ENCODE assay signal across 20 cellular contexts in genomic region chr18:63850636-63851035, GRCh38. TPM values are rescaled to one million over a fixed set of nuclear protein-coding genes. Genes with fewer than 3 reads are reported as not detected.
"Had no signal": no experiment of that assay in that cellular context is flagged by ENCODE, and none has a peak within 500 bp of the region (broad histone marks: within the 10 kb centered on the region; RNA-seq: fewer than 3 reads in every experiment).

No MANE protein-coding gene starts in this region.

- ATAC-seq: activated T-cell treated with anti-CD3 and anti-CD28 coated beads, Interleukin-2, amount 50 U/mL, for 4 hours; body of pancreas; Right ventricle myocardium inferior had no signal

- H3K9me3 ChIP-seq: body of pancreas, SK-N-SH had no signal

- H3K27ac ChIP-seq: body of pancreas, VCaP had no signal

- DNase-seq: activated CD4-positive, alpha-beta T cell treated with anti-CD3 and anti-CD28 coated beads, Interleukin-2, amount 10 ng/mL, durations not matched to agents 7 days and 5 days; activated CD4-positive, CD25-positive, alpha-beta regulatory T cell; activated CD8-positive, alpha-beta memory T cell treated with anti-CD3 and anti-CD28 coated beads for 24 hours; activated gamma-delta T cell; activated naive CD4-positive, alpha-beta T cell treated with anti-CD3 and anti-CD28 coated beads, Interleukin-2, amount 50 U/mL, for 16 hours; activated T-cell treated with anti-CD3 and anti-CD28 coated beads, Interleukin-2, amount 50 U/mL, for 4 hours; aorta; body of pancreas; cerebellar nuclear complex; KG1; NCI-H446; T-helper 1 cell had no signal

- H3K4me3 ChIP-seq: body of pancreas had no signal

- H3K36me3 Mint-ChIP-seq: activated CD4-positive, alpha-beta memory T cell treated with anti-CD3 and anti-CD28 coated beads for 36 hours had no signal

- H3K27ac Mint-ChIP-seq: activated CD4-positive, alpha-beta memory T cell treated with anti-CD3 and anti-CD28 coated beads for 36 hours; activated CD4-positive, alpha-beta T cell treated with anti-CD3 and anti-CD28 coated beads, Interleukin-2, amount 10 ng/mL, durations not matched to agents 7 days and 5 days had no signal

- H3K9me3 Mint-ChIP-seq: activated CD4-positive, alpha-beta memory T cell treated with anti-CD3 and anti-CD28 coated beads for 36 hours; activated CD4-positive, alpha-beta T cell treated with anti-CD3 and anti-CD28 coated beads, Interleukin-2, amount 10 ng/mL, durations not matched to agents 7 days and 5 days; activated T-cell treated with anti-CD3 and anti-CD28 coated beads, Interleukin-2, amount 50 U/mL, for 4 hours had no signal

- H3K4me1 Mint-ChIP-seq: activated CD4-positive, alpha-beta T cell treated with anti-CD3 and anti-CD28 coated beads, Interleukin-2, amount 10 ng/mL, durations not matched to agents 7 days and 5 days had no signal

- H3K4me1 ChIP-seq: body of pancreas had no signal

- H3K4me3 Mint-ChIP-seq: activated CD4-positive, alpha-beta memory T cell treated with anti-CD3 and anti-CD28 coated beads for 36 hours; activated CD4-positive, alpha-beta T cell treated with anti-CD3 and anti-CD28 coated beads, Interleukin-2, amount 10 ng/mL, durations not matched to agents 7 days and 5 days; activated T-cell treated with anti-CD3 and anti-CD28 coated beads, Interleukin-2, amount 50 U/mL, for 4 hours had no signal

- H3K27me3 ChIP-seq: body of pancreas had no signal

RNA-seq across cellular contexts. Expression of gene SERPINB2, which starts 36.9 kb away (rescaled TPM):
- total RNA-seq: activated CD4-positive, alpha-beta memory T cell treated with anti-CD3 and anti-CD28 coated beads for 36 hours; activated CD4-positive, alpha-beta T cell treated with anti-CD3 and anti-CD28 coated beads, Interleukin-2, amount 10 ng/mL, durations not matched to agents 7 days and 5 days; cardiac septum; OCI-LY7; Right ventricle myocardium inferior; T-helper 2 cell treated with Interferon-gamma antibody and Interleukin-4, amounts not matched to agents 100 ng/mL and 5 ng/mL, for 36 hours had no signal

RNA-seq across cellular contexts. Expression of gene SERPINB10, which starts 57.1 kb away (rescaled TPM):
- total RNA-seq: activated CD4-positive, alpha-beta memory T cell treated with anti-CD3 and anti-CD28 coated beads for 36 hours; activated CD4-positive, alpha-beta T cell treated with anti-CD3 and anti-CD28 coated beads, Interleukin-2, amount 10 ng/mL, durations not matched to agents 7 days and 5 days; aorta; body of pancreas; cardiac septum; MCF 10A; OCI-LY7; Right ventricle myocardium inferior; T-helper 2 cell treated with Interferon-gamma antibody and Interleukin-4, amounts not matched to agents 100 ng/mL and 5 ng/mL, for 36 hours had no signal
